Comparison of ENCODE assay signal across 10 cellular contexts in genomic region chr9:136858844-136859757, GRCh38.
DNase-seq lines count a peak whose midpoint lies in the region; ATAC-seq and TF ChIP-seq lines count a peak whose summit lies in the region.
"Had no signal": no experiment of that assay in that cellular context is flagged by ENCODE, and none has a peak within 500 bp of the region (broad histone marks: within the 10 kb centered on the region; RNA-seq: fewer than 3 reads in every experiment).

No MANE protein-coding gene starts in this region.

- TF ChIP-seq POLR2A in erythroblast (IDR thresholded peaks at IDR 0.05; ENCODE audit: low read length): no peak

- no peaks in the 10 kb centered on the region for H3K9me3 ChIP-seq in muscle layer of colon (ENCODE audit: low read length)

- peak overlapping the region; percentile 52 for H3K27ac ChIP-seq in muscle layer of colon (ENCODE audit: low read depth, low read length)

- DNase-seq in Ammon's horn (ENCODE audit: low spot score) (peak; percentile 72), NCI-H226 (peak; percentile 46), erythroblast (lab: John Stamatoyannopoulos, UW) (peak; percentile 48 to 53), NCI-H2107 (lab: John Stamatoyannopoulos, UW) (no peak), NCI-H1417 treated with DMSO at 0.1 percent for 48 hours (lab: John Stamatoyannopoulos, UW) (no peak)
- DNase-seq: NCI-H187 treated with DMSO at 0.1 percent for 48 hours had no signal

- peaks cover 34% of the 10 kb centered on the region for H3K36me3 ChIP-seq in muscle layer of colon (ENCODE audit: insufficient read depth, low read length)

- H3K4me3 ChIP-seq in muscle layer of colon (ENCODE audit: low read depth in 1 of 2, low read length in 2 of 2): no peak overlapping the region

- H3K27me3 ChIP-seq in muscle layer of colon (ENCODE audit: control insufficient read depth in 1 of 2, insufficient read depth in 2 of 2, low read length in 2 of 2): no peaks in the 10 kb centered on the region

- no peak overlapping the region for H3K9ac ChIP-seq in muscle layer of colon (ENCODE audit: low read length)

- ATAC-seq in HG03378 (IDR thresholded peaks at IDR 0.05; ENCODE audit: unreplicated experiment) (no peak), GM18519 (IDR thresholded peaks at IDR 0.05; ENCODE audit: low FRiP score, unreplicated experiment) (no peak)
- ATAC-seq: activated CD4-positive, CD25-positive, alpha-beta regulatory T cell treated with anti-CD3 and anti-CD28 coated beads, Interleukin-2, amount 50 U/mL, for 24 hours had no signal

- H3K4me1 ChIP-seq in muscle layer of colon (ENCODE audit: insufficient read depth, low read length): peaks cover 16% of the 10 kb centered on the region

Comparison
In these comparisons a context has a peak if more than half of its experiments do, and no peak if none do; other contexts are left out.
1. DNase-seq: peak in Ammon's horn (single experiment), NCI-H226 (single experiment) and erythroblast (2 of 2); none in NCI-H2107 (single experiment) and NCI-H1417 treated with DMSO at 0.1 percent for 48 hours (single experiment).